31 cellular contexts compared by ENCODE assay signal in the genomic region with DNA sequence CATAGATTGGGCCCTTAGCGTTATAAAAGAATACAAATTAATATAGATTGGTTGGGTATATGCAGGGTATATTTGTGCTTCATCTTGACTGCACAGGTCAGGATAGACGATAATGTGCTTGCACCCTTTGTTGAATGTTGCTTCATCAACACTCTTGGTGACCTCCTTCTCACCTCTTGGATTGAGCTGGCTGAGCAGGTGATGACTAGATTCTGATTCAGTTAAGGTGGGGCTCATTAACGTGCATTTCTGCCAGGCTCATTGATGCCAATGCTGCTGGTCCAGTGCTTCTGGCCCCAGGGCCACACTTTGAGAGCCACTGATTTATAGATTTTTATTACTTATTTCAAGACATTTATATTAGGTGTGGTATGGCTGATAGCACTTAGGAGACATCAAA. TPM values are rescaled to one million over a fixed set of nuclear protein-coding genes. Genes with fewer than 3 reads are reported as not detected.
A peak's percentile ranks its signal among the peaks of the same experiment; 100 is the strongest.
DNase-seq lines count a peak whose midpoint lies in the region; ATAC-seq, FAIRE-seq and TF ChIP-seq lines count a peak whose summit lies in the region.
"Had no signal": no experiment of that assay in that cellular context is flagged by ENCODE, and none has a peak within 500 bp of the region (broad histone marks: within the 10 kb centered on the region; RNA-seq: fewer than 3 reads in every experiment).

No MANE protein-coding gene starts in this region.

- intact Hi-C loops in prostate gland (cut with DNase I) = no loop called here

- 76% methylated on average over 3 of the region's 3 CpGs for WGBS in prostate gland

- TF ChIP-seq CTCF in RWPE1 (conservative IDR thresholded peaks at IDR 0.05; ENCODE audit: low read depth) (no peak), prostate gland (IDR thresholded peaks at IDR 0.05) (no peak)

- H3K27ac ChIP-seq in RWPE1 (no peak overlapping the region), prostate gland (no peak overlapping the region)
- H3K27ac ChIP-seq: left ventricle myocardium inferior, neural progenitor cell, pancreas, SJSA1, transverse colon, VCaP had no signal

- H3K9me3 Mint-ChIP-seq in stimulated activated naive CD8-positive, alpha-beta T cell treated with anti-CD3 and anti-CD28 coated beads, Interleukin-15, amount 100 ng/mL, for 72 hours = peaks cover 4 to 7% of the 10 kb centered on the region in 2 donors
- H3K9me3 Mint-ChIP-seq: activated CD4-positive, alpha-beta T cell treated with anti-CD3 and anti-CD28 coated beads, Interleukin-2, amount 10 ng/mL, durations not matched to agents 7 days and 5 days; activated naive CD4-positive, alpha-beta T cell treated with anti-CD3 and anti-CD28 coated beads, Interleukin-2, amount 50 U/mL, for 24 hours had no signal

- H3K27ac Mint-ChIP-seq in stimulated activated naive CD8-positive, alpha-beta T cell treated with anti-CD3 and anti-CD28 coated beads, Interleukin-15, amount 100 ng/mL, for 72 hours = no peak overlapping the region
- H3K27ac Mint-ChIP-seq: activated CD4-positive, alpha-beta T cell treated with anti-CD3 and anti-CD28 coated beads, Interleukin-2, amount 10 ng/mL, durations not matched to agents 7 days and 5 days; activated naive CD4-positive, alpha-beta T cell treated with anti-CD3 and anti-CD28 coated beads, Interleukin-2, amount 50 U/mL, for 24 hours; neural progenitor cell had no signal

- H3K36me3 ChIP-seq in prostate gland = no peaks in the 10 kb centered on the region
- H3K36me3 ChIP-seq: HAP-1, left ventricle myocardium inferior, neural progenitor cell, pancreas, SJSA1, transverse colon had no signal

- no peak for FAIRE-seq in H54 (lab: Jason Lieb, UNC)
- FAIRE-seq: colon, endothelial cell of umbilical vein, pancreas had no signal

- POLR2A ChIA-PET in RWPE1 (lab: Yijun Ruan, JAX; ENCODE audit: low non-redundant PET) = no interaction called here

- peak; percentile 49 for ATAC-seq in stimulated activated naive CD8-positive, alpha-beta T cell treated with anti-CD3 and anti-CD28 coated beads, Interleukin-15, amount 100 ng/mL, for 72 hours
- ATAC-seq in stimulated activated naive CD8-positive, alpha-beta T cell treated with anti-CD3 and anti-CD28 coated beads, Interleukin-15, Interleukin-2, amounts not matched to agents 100 U/mL and 50 U/mL, for 24 hours = no peak
- ATAC-seq: pancreas, right cardiac atrium had no signal

- no peak overlapping the region for H3K4me3 Mint-ChIP-seq in stimulated activated naive CD8-positive, alpha-beta T cell treated with anti-CD3 and anti-CD28 coated beads, Interleukin-15, amount 100 ng/mL, for 72 hours
- H3K4me3 Mint-ChIP-seq: activated CD4-positive, alpha-beta T cell treated with anti-CD3 and anti-CD28 coated beads, Interleukin-2, amount 10 ng/mL, durations not matched to agents 7 days and 5 days; activated naive CD4-positive, alpha-beta T cell treated with anti-CD3 and anti-CD28 coated beads, Interleukin-2, amount 50 U/mL, for 24 hours; neural progenitor cell had no signal

- no peak for DNase-seq in stimulated activated naive CD8-positive, alpha-beta T cell treated with anti-CD3 and anti-CD28 coated beads, Interleukin-15, amount 100 ng/mL, for 72 hours
- DNase-seq in stimulated activated naive CD8-positive, alpha-beta T cell treated with anti-CD3 and anti-CD28 coated beads, Interleukin-15, Interleukin-2, amounts not matched to agents 100 U/mL and 50 U/mL, for 24 hours = no peak
- DNase-seq in RWPE1 (ENCODE audit: low spot score) = peak; percentile 88
- DNase-seq in kidney glomerular epithelial cell (lab: John Stamatoyannopoulos, UW) = peak; percentile 56
- no peak for DNase-seq in prostate gland (ENCODE audit: low spot score)
- no peak for DNase-seq in H54 (ENCODE audit: insufficient read length, low spot score)
- DNase-seq in central memory CD4-positive, alpha-beta T cell = no peak
- DNase-seq: activated CD4-positive, alpha-beta T cell treated with anti-CD3 and anti-CD28 coated beads, Interleukin-2, amount 10 ng/mL, durations not matched to agents 7 days and 5 days; C1 segment of cervical spinal cord; COR-L47; DMS79; GDM1; glutamatergic neuron; left ventricle myocardium inferior; mesendoderm; NCI-H1092; NCI-H1694 treated with DMSO at 0.1 percent for 48 hours; NCI-H446 treated with DMSO at 0.1 percent for 48 hours; NCI-H774; pancreas; right cardiac atrium; stimulated activated CD4-positive, alpha-beta T cell treated with anti-CD3 and anti-CD28 coated beads, Interleukin-4, amount 100 ng/mL, for 1 hour; T-helper 9 cell; transverse colon had no signal

- H3K27me3 ChIP-seq in prostate gland (replicated peaks; ENCODE audit: insufficient read depth) = no peaks in the 10 kb centered on the region
- H3K27me3 ChIP-seq: neural progenitor cell, pancreas, SJSA1, transverse colon had no signal

- CTCF ChIA-PET in RWPE1 (lab: Yijun Ruan, JAX) = interaction anchor here (0.7 to 1.2 kb wide), 2 partner anchors 43 to 61 kb away, joined by 3 read pairs; no protein-coding TSS in a partner anchor

- no peak overlapping the region for H3K4me3 ChIP-seq in prostate gland
- H3K4me3 ChIP-seq: HAP-1, left ventricle myocardium inferior, neural progenitor cell, pancreas, SJSA1, transverse colon had no signal

- H3K4me1 Mint-ChIP-seq in stimulated activated naive CD8-positive, alpha-beta T cell treated with anti-CD3 and anti-CD28 coated beads, Interleukin-15, amount 100 ng/mL, for 72 hours = peaks cover 17% of the 10 kb centered on the region
- H3K4me1 Mint-ChIP-seq: neural progenitor cell had no signal

- TF ChIP-seq POLR2A in prostate gland (IDR thresholded peaks at IDR 0.05) = no peak
- TF ChIP-seq POLR2A in H54 (IDR thresholded peaks at IDR 0.05; ENCODE audit: low read depth, low read length) = no peak

- H3K9me3 ChIP-seq in prostate gland = no peaks in the 10 kb centered on the region
- H3K9me3 ChIP-seq: HAP-1, left ventricle myocardium inferior, pancreas, SJSA1, transverse colon had no signal

- no peaks in the 10 kb centered on the region for H3K4me1 ChIP-seq in prostate gland (replicated peaks)
- H3K4me1 ChIP-seq: HAP-1, left ventricle myocardium inferior, neural progenitor cell, SJSA1, transverse colon had no signal

- no peaks in the 10 kb centered on the region for H3K27me3 Mint-ChIP-seq in stimulated activated naive CD8-positive, alpha-beta T cell treated with anti-CD3 and anti-CD28 coated beads, Interleukin-15, amount 100 ng/mL, for 72 hours
- H3K27me3 Mint-ChIP-seq: activated CD4-positive, alpha-beta T cell treated with anti-CD3 and anti-CD28 coated beads, Interleukin-2, amount 10 ng/mL, durations not matched to agents 7 days and 5 days; activated naive CD4-positive, alpha-beta T cell treated with anti-CD3 and anti-CD28 coated beads, Interleukin-2, amount 50 U/mL, for 24 hours had no signal

RNA-seq across cellular contexts. Expression of a gene that starts 27.7 kb away (rescaled TPM):
- 10 to 100 TPM in 1 of 2 donors, 1 to 10 TPM in 1; 2.4 to 32.2 TPM for total RNA-seq in prostate gland

Comparison
In these comparisons a context has a peak if more than half of its experiments do, and no peak if none do; other contexts are left out.
1. DNase-seq: peak in RWPE1 (single experiment) and kidney glomerular epithelial cell (single experiment); none in stimulated activated naive CD8-positive, alpha-beta T cell treated with anti-CD3 and anti-CD28 coated beads, Interleukin-15, amount 100 ng/mL, for 72 hours (0 of 2), stimulated activated naive CD8-positive, alpha-beta T cell treated with anti-CD3 and anti-CD28 coated beads, Interleukin-15, Interleukin-2, amounts not matched to agents 100 U/mL and 50 U/mL, for 24 hours (single experiment), prostate gland (single experiment), H54 (single experiment) and central memory CD4-positive, alpha-beta T cell (single experiment).